Comparison of ENCODE assay signal across 8 cellular contexts in genomic region chr3:119937229-119937628, GRCh38.
DNase-seq lines count a peak whose midpoint lies in the region; ATAC-seq lines count a peak whose summit lies in the region.

No MANE protein-coding gene starts in this region.

- peak overlapping the region; percentile 59 for H3K27ac Mint-ChIP-seq in activated T-helper 17 cell treated with anti-CD3 and anti-CD28 coated beads, Interleukin-2, amount 50 U/mL, for 72 hours

- H3K36me3 Mint-ChIP-seq in activated T-helper 17 cell treated with anti-CD3 and anti-CD28 coated beads, Interleukin-2, amount 50 U/mL, for 72 hours (ENCODE audit: low read depth), result peaks cover 6% of the 10 kb centered on the region

- DNase-seq in left ventricle myocardium superior (no peak), Right ventricle myocardium inferior (ENCODE audit: missing footprints) (no peak), germinal center (ENCODE audit: low spot score) (no peak), NCI-H1105 (lab: John Stamatoyannopoulos, UW) (no peak), hippocampal formation (lab: John Stamatoyannopoulos, UW) (no peak)
- DNase-seq in stimulated activated CD8-positive, alpha-beta memory T cell treated with anti-CD3 and anti-CD28 coated beads, Interleukin-2, amount 100 ng/mL, for 1 hour (ENCODE audit: low read depth in 2 of 2), result peak; percentile 3 to 4

- peak overlapping the region; percentile 62 for H3K4me3 Mint-ChIP-seq in activated T-helper 17 cell treated with anti-CD3 and anti-CD28 coated beads, Interleukin-2, amount 50 U/mL, for 72 hours

- H3K9me3 Mint-ChIP-seq in activated T-helper 17 cell treated with anti-CD3 and anti-CD28 coated beads, Interleukin-2, amount 50 U/mL, for 72 hours, result no peaks in the 10 kb centered on the region

- intact Hi-C loops in left ventricle myocardium superior (cut with micrococcal nuclease), result no loop called here
- intact Hi-C loops in Right ventricle myocardium inferior (cut with DNase I), result no loop called here

- H3K4me1 Mint-ChIP-seq in activated T-helper 17 cell treated with anti-CD3 and anti-CD28 coated beads, Interleukin-2, amount 50 U/mL, for 72 hours, result peaks cover 32% of the 10 kb centered on the region

- no peaks in the 10 kb centered on the region for H3K27me3 Mint-ChIP-seq in activated T-helper 17 cell treated with anti-CD3 and anti-CD28 coated beads, Interleukin-2, amount 50 U/mL, for 72 hours

- ATAC-seq in left ventricle myocardium superior, result peak; percentile 38
- no peak for ATAC-seq in Right ventricle myocardium inferior
- ATAC-seq in HG03354 (IDR thresholded peaks at IDR 0.05; ENCODE audit: poor library complexity, severe bottlenecking, unreplicated experiment), result peak; percentile 96
- ATAC-seq in activated T-helper 17 cell treated with anti-CD3 and anti-CD28 coated beads, Interleukin-2, amount 50 U/mL, for 72 hours (replicated peaks), result peak; percentile 96

Comparison
In these comparisons a context has a peak if more than half of its experiments do, and no peak if none do; other contexts are left out.
1. DNase-seq: peak in stimulated activated CD8-positive, alpha-beta memory T cell treated with anti-CD3 and anti-CD28 coated beads, Interleukin-2, amount 100 ng/mL, for 1 hour (2 of 2); none in left ventricle myocardium superior (single experiment), Right ventricle myocardium inferior (single experiment), germinal center (single experiment), NCI-H1105 (single experiment) and hippocampal formation (0 of 2).